1 cellular context compared by ENCODE assay signal in genomic region chr4:142336251-142336934, GRCh38.
TF ChIP-seq lines count a peak whose summit lies in the region.

No MANE protein-coding gene starts in this region.

TF ChIP-seq in IMR-90, 13 proteins besides CTCF, POLR2A, EP300 and RAD21 (continued from another document):
- TF ChIP-seq MAZ (IDR thresholded peaks at IDR 0.05; ENCODE audit: borderline replicate concordance, low read depth, low read length) = no peak
- no peak for TF ChIP-seq ELK1 (IDR thresholded peaks at IDR 0.05; ENCODE audit: borderline replicate concordance, low read depth, low read length)
- no peak for TF ChIP-seq SMC3 (IDR thresholded peaks at IDR 0.05; ENCODE audit: low read depth, low read length)
- no peak for TF ChIP-seq BHLHE40 (IDR thresholded peaks at IDR 0.05; ENCODE audit: low read depth, low read length)
- TF ChIP-seq RFX5 (IDR thresholded peaks at IDR 0.05; ENCODE audit: low read depth, low read length) = no peak
- no peak for TF ChIP-seq CEBPB (IDR thresholded peaks at IDR 0.05; ENCODE audit: low read depth, low read length)
- no peak for TF ChIP-seq MAFK (IDR thresholded peaks at IDR 0.05; ENCODE audit: low read depth, low read length)
- no peak for TF ChIP-seq RCOR1 (IDR thresholded peaks at IDR 0.05; ENCODE audit: insufficient replicate concordance, low read length)
- TF ChIP-seq CHD1 (IDR thresholded peaks at IDR 0.05; ENCODE audit: low read depth, low read length) = no peak
